ENCODE assay signal across 9 cellular contexts in genomic region chr2:168530980-168531379, GRCh38.
DNase-seq lines count a peak whose midpoint lies in the region; ATAC-seq and TF ChIP-seq lines count a peak whose summit lies in the region.
"Had no signal": no experiment of that assay in that cellular context is flagged by ENCODE, and none has a peak within 500 bp of the region (broad histone marks: within the 10 kb centered on the region; RNA-seq: fewer than 3 reads in every experiment).

No MANE protein-coding gene starts in this region.

- H2BK5ac ChIP-seq in mesenchymal stem cell (ENCODE audit: low read depth, low read length, poor library complexity, severe bottlenecking): no peak overlapping the region

- H3K79me1 ChIP-seq in mesenchymal stem cell (replicated peaks; ENCODE audit: low read length, poor library complexity, severe bottlenecking): peaks cover 29% of the 10 kb centered on the region

- TF ChIP-seq POLR2A in prostate gland (IDR thresholded peaks at IDR 0.05): no peak

- H3K14ac ChIP-seq in mesenchymal stem cell (ENCODE audit: low read length in 2 of 2): no peak overlapping the region

- H3K9ac ChIP-seq in mesenchymal stem cell (ENCODE audit: low read length): peak overlapping the region; percentile 49

- no peak overlapping the region for H2BK120ac ChIP-seq in mesenchymal stem cell (ENCODE audit: low read depth, low read length)

- no peak overlapping the region for H2AFZ ChIP-seq in mesenchymal stem cell (ENCODE audit: low read depth, low read length)

- H3K9me3 ChIP-seq in mesenchymal stem cell (ENCODE audit: control insufficient read depth, low read length): no peaks in the 10 kb centered on the region
- no peaks in the 10 kb centered on the region for H3K9me3 ChIP-seq in prostate gland
- H3K9me3 ChIP-seq: SJSA1 had no signal

- intact Hi-C loops in prostate gland (cut with DNase I): loop anchor here (10.0 kb wide), 1 partner anchor 134 kb away; no protein-coding TSS in a partner anchor

- H3K4ac ChIP-seq in mesenchymal stem cell (ENCODE audit: low read depth in 1 of 2, low read length in 2 of 2): no peak overlapping the region

- H3K4me3 ChIP-seq in GM08714 (ENCODE audit: low read length) (peak overlapping the region; percentile 39; the same call in 1 of the 2 replicates), mesenchymal stem cell (ENCODE audit: insufficient read depth in 1 of 2, low read depth in 1 of 2, low read length in 2 of 2) (no peak overlapping the region), prostate gland (no peak overlapping the region)
- H3K4me3 ChIP-seq: SJSA1 had no signal

- no peaks in the 10 kb centered on the region for H3K27me3 ChIP-seq in mesenchymal stem cell (ENCODE audit: control insufficient read depth in 1 of 2, insufficient read depth in 1 of 2, low read length in 2 of 2)
- H3K27me3 ChIP-seq in prostate gland (replicated peaks; ENCODE audit: insufficient read depth): no peaks in the 10 kb centered on the region
- H3K27me3 ChIP-seq: SJSA1 had no signal

- no peak overlapping the region for H4K8ac ChIP-seq in mesenchymal stem cell (ENCODE audit: low read length)

- H3K18ac ChIP-seq in mesenchymal stem cell (ENCODE audit: low read depth in 1 of 2, low read length in 2 of 2): no peak overlapping the region

- no peak overlapping the region for H3K4me2 ChIP-seq in mesenchymal stem cell (ENCODE audit: low read length, poor library complexity, severe bottlenecking)

- H3K36me3 ChIP-seq in mesenchymal stem cell (ENCODE audit: control insufficient read depth in 1 of 2, insufficient read depth in 2 of 2, low read depth in 1 of 2, low read length in 2 of 2): no peaks in the 10 kb centered on the region
- no peaks in the 10 kb centered on the region for H3K36me3 ChIP-seq in prostate gland
- H3K36me3 ChIP-seq: SJSA1 had no signal

- peaks cover 1% of the 10 kb centered on the region for H3K4me1 ChIP-seq in mesenchymal stem cell (ENCODE audit: control insufficient read depth, insufficient read depth, low read depth, low read length)
- peaks cover 5% of the 10 kb centered on the region for H3K4me1 ChIP-seq in prostate gland (replicated peaks)

- H3K23ac ChIP-seq in mesenchymal stem cell (ENCODE audit: low read length in 2 of 2): no peak overlapping the region

- no peak overlapping the region for H2BK15ac ChIP-seq in mesenchymal stem cell (ENCODE audit: low read depth, poor library complexity, severe bottlenecking)

- ATAC-seq in GM21786 (IDR thresholded peaks at IDR 0.05; ENCODE audit: unreplicated experiment): peak; percentile 35
- no peak for ATAC-seq in HG03457 (IDR thresholded peaks at IDR 0.05; ENCODE audit: unreplicated experiment)

- TF ChIP-seq CTCF in prostate gland (IDR thresholded peaks at IDR 0.05): no peak

- peak; percentile 58 for DNase-seq in OCI-M1 (lab: John Stamatoyannopoulos, UW)
- no peak for DNase-seq in mesenchymal stem cell
- no peak for DNase-seq in prostate gland (ENCODE audit: low spot score)
- no peak for DNase-seq in dermis blood vessel endothelial cell
- no peak for DNase-seq in NCI-H1930 (lab: John Stamatoyannopoulos, UW)

- H2AK5ac ChIP-seq in mesenchymal stem cell (ENCODE audit: low read length, severe bottlenecking): no peak overlapping the region

- no peak overlapping the region for H4K91ac ChIP-seq in mesenchymal stem cell (ENCODE audit: low read length)

- H2BK12ac ChIP-seq in mesenchymal stem cell (ENCODE audit: low read length in 2 of 2): no peak overlapping the region

- H3K27ac ChIP-seq in mesenchymal stem cell (ENCODE audit: low read length, poor library complexity, severe bottlenecking): no peak overlapping the region
- no peak overlapping the region for H3K27ac ChIP-seq in prostate gland
- H3K27ac ChIP-seq: SJSA1 had no signal
